Comparison of ENCODE assay signal across 8 cellular contexts in the genomic region with DNA sequence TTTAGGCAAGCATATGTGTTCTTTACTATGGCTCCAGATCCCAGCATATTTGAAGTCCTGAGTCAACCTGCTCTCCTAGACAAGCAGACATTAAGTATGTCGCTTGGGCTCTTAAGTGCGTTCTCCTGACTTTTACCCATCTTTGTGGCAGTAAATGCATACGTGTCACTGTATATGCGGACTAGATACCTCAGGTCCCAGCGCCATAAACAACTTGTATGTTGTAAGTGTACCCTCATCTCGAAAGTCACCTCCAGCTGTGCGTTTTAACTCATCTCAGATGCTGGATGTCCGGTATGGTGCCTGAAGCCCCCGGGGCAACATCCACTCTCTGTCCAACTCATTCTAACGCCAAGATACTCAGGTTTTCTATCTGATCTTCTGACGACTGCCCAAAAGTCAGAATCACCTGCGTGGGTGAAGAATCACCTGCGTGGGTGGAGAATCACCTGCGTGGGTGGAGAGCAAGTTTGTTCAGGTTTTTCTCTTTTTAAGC. TPM values are rescaled to one million over a fixed set of nuclear protein-coding genes. Genes with fewer than 3 reads are reported as not detected.
A peak's percentile ranks its signal among the peaks of the same experiment; 100 is the strongest.
DNase-seq lines count a peak whose midpoint lies in the region; ATAC-seq and TF ChIP-seq lines count a peak whose summit lies in the region.

No MANE protein-coding gene starts in this region.

- DNase-seq in AG04450 (ENCODE audit: low read depth, low spot score) (no peak), retina (no peak)

- no peaks in the 10 kb centered on the region for H3K27me3 ChIP-seq in AG04450 (ENCODE audit: control insufficient read depth, insufficient read depth, low read length)
- no peaks in the 10 kb centered on the region for H3K27me3 ChIP-seq in HUES48 (ENCODE audit: control insufficient read depth, insufficient read depth, low read length)
- H3K27me3 ChIP-seq in mucosa of rectum (ENCODE audit: control insufficient read depth in 2 of 2, insufficient read depth in 2 of 2, low read length in 2 of 2) = no peaks in the 10 kb centered on the region

- peaks cover 50% of the 10 kb centered on the region for H3K36me3 ChIP-seq in HUES48 (ENCODE audit: control insufficient read depth, insufficient read depth, low read length)
- peaks cover 4 to 16% of the 10 kb centered on the region in 2 donors for H3K36me3 ChIP-seq in mucosa of rectum (ENCODE audit: control insufficient read depth in 2 of 2, insufficient read depth in 2 of 2, low read length in 2 of 2)

- no peak overlapping the region for H3K9ac ChIP-seq in HUES48 (ENCODE audit: low read depth, low read length)
- no peak overlapping the region for H3K9ac ChIP-seq in mucosa of rectum (ENCODE audit: low read depth in 1 of 2, low read length in 2 of 2)

- TF ChIP-seq CTCF in AG04450 (IDR thresholded peaks at IDR 0.05; ENCODE audit: low read depth, low read length) (no peak), brain (conservative IDR thresholded peaks at IDR 0.05) (no peak)

- peak overlapping the region; percentile 84 for H3K4me3 ChIP-seq in AG04450 (ENCODE audit: low read depth, low read length)
- H3K4me3 ChIP-seq in HUES48 (ENCODE audit: low read depth, low read length) = peak overlapping the region; percentile 79
- peak overlapping the region; percentile 72 to 96 for H3K4me3 ChIP-seq in mucosa of rectum (ENCODE audit: low read length in 2 of 2)

- ATAC-seq in GM18867 (IDR thresholded peaks at IDR 0.05; ENCODE audit: unreplicated experiment) (no peak), GM21717 (IDR thresholded peaks at IDR 0.05; ENCODE audit: unreplicated experiment) (no peak), GM21526 (IDR thresholded peaks at IDR 0.05; ENCODE audit: low FRiP score, unreplicated experiment) (no peak)

- H3K27ac ChIP-seq in AG04450 (ENCODE audit: low read depth, low read length) (no peak overlapping the region), HUES48 (ENCODE audit: low read depth, low read length) (no peak overlapping the region), mucosa of rectum (ENCODE audit: low read depth in 2 of 2, low read length in 2 of 2) (no peak overlapping the region)

- peaks cover 42% of the 10 kb centered on the region for H3K36me3 Mint-ChIP-seq in brain

- H3K27ac Mint-ChIP-seq in brain = peak overlapping the region; percentile 80 to 98 (median 84)

- CTCF ChIA-PET in AG04450 (lab: Charles Lee) = no interaction called here

- H3K4me1 ChIP-seq in HUES48 (ENCODE audit: control insufficient read depth, insufficient read depth, low read length) = peaks cover 16% of the 10 kb centered on the region
- peaks cover 17 to 20% of the 10 kb centered on the region in 2 donors for H3K4me1 ChIP-seq in mucosa of rectum (ENCODE audit: control insufficient read depth in 2 of 2, insufficient read depth in 2 of 2, low read length in 2 of 2)

- peaks cover 3 to 17% (median 13%) of the 10 kb centered on the region in 5 experiments for H3K9me3 Mint-ChIP-seq in brain

- H3K9me3 ChIP-seq in AG04450 (ENCODE audit: control insufficient read depth, insufficient read depth, low read length) (peaks cover 6% of the 10 kb centered on the region), HUES48 (ENCODE audit: control insufficient read depth, insufficient read depth, low read length) (no peaks in the 10 kb centered on the region), mucosa of rectum (ENCODE audit: control insufficient read depth in 2 of 2, low read length in 2 of 2) (no peaks in the 10 kb centered on the region)

- peak overlapping the region; percentile 87 to 97 (median 92) for H3K4me3 Mint-ChIP-seq in brain

- POLR2A ChIA-PET in AG04450 (lab: Yijun Ruan, JAX) = interaction anchor here (0.7 to 1.4 kb wide), 2 partner anchors 17 to 43 kb away, joined by 3 to 7 read pairs; no protein-coding TSS in a partner anchor

- peaks cover 28% of the 10 kb centered on the region for H3K4me1 Mint-ChIP-seq in brain

- H3K27me3 Mint-ChIP-seq in brain = peaks cover 3% of the 10 kb centered on the region

RNA-seq across cellular contexts. Expression of a gene that starts 1.7 kb away (rescaled TPM):
- polyA plus RNA-seq in AG04450 (2011; rRNA removed) = 37.6 and 58.5 TPM in 2 replicates
- polyA minus RNA-seq in AG04450 (2011; rRNA and poly(A)+ RNA removed) = 69.9 and 97.7 TPM in 2 replicates
- polyA plus RNA-seq in brain (ENCODE audit: insufficient read depth, low read depth, low replicate concordance) = 431 TPM

RNA-seq across cellular contexts. Expression of a gene that starts 14.7 kb away (rescaled TPM):
- polyA plus RNA-seq in AG04450 (2011; rRNA removed) (13.0 and 13.1 TPM in 2 replicates), brain (ENCODE audit: insufficient read depth, low read depth, low replicate concordance) (16.4 TPM)
- 12.2 and 17.3 TPM in 2 replicates for polyA minus RNA-seq in AG04450 (2011; rRNA and poly(A)+ RNA removed)

RNA-seq across cellular contexts. Expression of a gene that starts 24.5 kb away (rescaled TPM):
- 27.5 and 33.1 TPM in 2 replicates for polyA plus RNA-seq in AG04450 (2011; rRNA removed)
- 20.7 and 22.4 TPM in 2 replicates for polyA minus RNA-seq in AG04450 (2011; rRNA and poly(A)+ RNA removed)
- 58.8 TPM for polyA plus RNA-seq in brain (ENCODE audit: insufficient read depth, low read depth, low replicate concordance)

RNA-seq across cellular contexts. Expression of a gene that starts 24.8 kb away (rescaled TPM):
- polyA plus RNA-seq in AG04450 (2011; rRNA removed) = 15.6 and 23.0 TPM in 2 replicates
- 24.6 and 29.6 TPM in 2 replicates for polyA minus RNA-seq in AG04450 (2011; rRNA and poly(A)+ RNA removed)
- polyA plus RNA-seq in brain (ENCODE audit: insufficient read depth, low read depth, low replicate concordance) = 77.4 TPM

RNA-seq across cellular contexts. Expression of a gene that starts 34.6 kb away (rescaled TPM):
- polyA plus RNA-seq in AG04450 (2011; rRNA removed) = 12.6 and 20.3 TPM in 2 replicates
- 25.4 and 33.2 TPM in 2 replicates for polyA minus RNA-seq in AG04450 (2011; rRNA and poly(A)+ RNA removed)
- polyA plus RNA-seq in brain (ENCODE audit: insufficient read depth, low read depth, low replicate concordance) = 96.6 TPM
